In the genomic region with DNA sequence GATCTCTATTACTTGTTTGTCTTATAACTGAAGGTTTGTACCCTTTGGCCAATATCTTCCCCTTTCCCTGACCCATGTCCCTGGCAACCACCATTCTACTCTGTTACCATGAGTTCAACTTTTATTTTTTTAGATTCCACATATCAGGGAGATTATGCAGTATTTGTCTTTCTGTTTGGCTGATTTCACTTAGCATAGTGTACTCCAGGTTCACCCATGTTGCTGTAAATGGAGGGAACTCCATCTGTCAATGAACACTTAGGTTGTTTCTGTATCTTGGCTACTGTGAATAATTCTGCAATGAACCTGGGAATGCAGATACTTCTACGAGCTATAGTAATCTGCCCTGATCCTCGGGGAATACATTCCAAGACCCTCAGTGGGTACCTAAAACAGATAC, we compare ENCODE assay signal across 44 cellular contexts. TPM values are rescaled to one million over a fixed set of nuclear protein-coding genes. Genes with fewer than 3 reads are reported as not detected.
"Had no signal": no experiment of that assay in that cellular context is flagged by ENCODE, and none has a peak within 500 bp of the region (broad histone marks: within the 10 kb centered on the region; RNA-seq: fewer than 3 reads in every experiment).

No MANE protein-coding gene starts in this region.

- H3K27ac Mint-ChIP-seq: activated naive CD4-positive, alpha-beta T cell treated with anti-CD3 and anti-CD28 coated beads for 36 hours; activated naive CD4-positive, alpha-beta T cell treated with anti-CD3 and anti-CD28 coated beads, Interleukin-2, amount 10 ng/mL, durations not matched to agents 7 days and 5 days; activated naive CD4-positive, alpha-beta T cell treated with anti-CD3 and anti-CD28 coated beads, Interleukin-2, amount 50 U/mL, for 72 hours; activated naive CD8-positive, alpha-beta T cell; activated naive CD8-positive, alpha-beta T cell treated with anti-CD3 and anti-CD28 coated beads for 36 hours; activated naive CD8-positive, alpha-beta T cell treated with anti-CD3 and anti-CD28 coated beads, Interleukin-2, amount 10 ng/mL, durations not matched to agents 7 days and 5 days; activated naive CD8-positive, alpha-beta T cell treated with anti-CD3 and anti-CD28 coated beads, Interleukin-2, amount 50 U/mL, for 24 hours; activated T-cell treated with anti-CD3 and anti-CD28 coated beads, Interleukin-2, amount 50 U/mL, for 24 hours; activated T-cell treated with anti-CD3 and anti-CD28 coated beads, Interleukin-2, amount 50 U/mL, for 72 hours; activated T-helper 1 cell treated with anti-CD3 and anti-CD28 coated beads, Interleukin-12 subunit alpha, Interleukin-12 subunit beta, Interleukin-2, Interleukin-4 antibody, amounts not matched to agents 30 ng/mL and 10 ng/mL and 1 ng/mL, durations not matched to agents 14 hours and 24 hours and 36 hours; activated T-helper 17 cell treated with anti-CD3 and anti-CD28 coated beads, Interleukin-2, amount 50 U/mL, for 72 hours; activated T-helper 2 cell treated with anti-CD3 and anti-CD28 coated beads, Interferon-gamma antibody, Interleukin-2, Interleukin-4, amounts not matched to agents 10 μg/mL and 5 μg/mL and 100 μg/mL, durations not matched to agents 14 hours and 24 hours and 36 hours had no signal

- H3K27ac ChIP-seq: adrenal gland, ascending aorta, brain microvascular endothelial cell, breast epithelium, cardiac muscle cell had no signal

- H3K36me3 ChIP-seq: adrenal gland, ascending aorta, brain microvascular endothelial cell, breast epithelium, cardiac muscle cell had no signal

- H3K27me3 Mint-ChIP-seq: activated naive CD4-positive, alpha-beta T cell treated with anti-CD3 and anti-CD28 coated beads, Interleukin-2, amount 10 ng/mL, durations not matched to agents 7 days and 5 days; brain had no signal

- H3K27me3 ChIP-seq: adrenal gland, ascending aorta, brain microvascular endothelial cell, breast epithelium, cardiac muscle cell had no signal

- H3K4me3 ChIP-seq: adrenal gland, ascending aorta, breast epithelium, cardiac muscle cell had no signal

- FAIRE-seq: astrocyte, bronchial epithelial cell had no signal

- ATAC-seq: activated naive CD4-positive, alpha-beta T cell treated with anti-CD3 and anti-CD28 coated beads, Interleukin-2, amount 50 U/mL, for 72 hours; activated T-cell treated with anti-CD3 and anti-CD28 coated beads, Interleukin-2, amount 50 U/mL, for 4 hours; activated T-cell treated with anti-CD3 and anti-CD28 coated beads, Interleukin-2, amount 50 U/mL, for 72 hours had no signal

- H3K36me3 Mint-ChIP-seq: activated naive CD4-positive, alpha-beta T cell treated with anti-CD3 and anti-CD28 coated beads, Interleukin-2, amount 10 ng/mL, durations not matched to agents 7 days and 5 days; activated naive CD4-positive, alpha-beta T cell treated with anti-CD3 and anti-CD28 coated beads, Interleukin-2, amount 50 U/mL, for 24 hours; activated naive CD4-positive, alpha-beta T cell treated with anti-CD3 and anti-CD28 coated beads, Interleukin-2, amount 50 U/mL, for 72 hours; activated naive CD8-positive, alpha-beta T cell; activated naive CD8-positive, alpha-beta T cell treated with anti-CD3 and anti-CD28 coated beads for 36 hours; activated naive CD8-positive, alpha-beta T cell treated with anti-CD3 and anti-CD28 coated beads, Interleukin-2, amount 10 ng/mL, durations not matched to agents 7 days and 5 days; brain had no signal

- H3K9me3 ChIP-seq: adrenal gland, ascending aorta, breast epithelium had no signal

- DNase-seq: activated effector memory CD4-positive, alpha-beta T cell treated with anti-CD3 and anti-CD28 coated beads, Interleukin-2, amount 50 U/mL, for 16 hours; activated effector memory CD4-positive, alpha-beta T cell treated with Interleukin-2 at 50 U/mL for 16 hours; activated gamma-delta T cell; activated gamma-delta T cell treated with Interleukin-2 at 50 U/mL for 16 hours; activated naive CD4-positive, alpha-beta T cell; activated naive CD4-positive, alpha-beta T cell treated with anti-CD3 and anti-CD28 coated beads for 36 hours; activated naive CD4-positive, alpha-beta T cell treated with anti-CD3 and anti-CD28 coated beads, Interleukin-2, amount 10 ng/mL, durations not matched to agents 7 days and 5 days; activated naive CD4-positive, alpha-beta T cell treated with anti-CD3 and anti-CD28 coated beads, Interleukin-2, amount 50 U/mL, for 16 hours; activated naive CD4-positive, alpha-beta T cell treated with Interleukin-2 at 50 U/mL for 16 hours; activated naive CD8-positive, alpha-beta T cell treated with anti-CD3 and anti-CD28 coated beads for 36 hours; activated naive CD8-positive, alpha-beta T cell treated with anti-CD3 and anti-CD28 coated beads, Interleukin-2, amount 10 ng/mL, durations not matched to agents 7 days and 5 days; activated naive CD8-positive, alpha-beta T cell treated with anti-CD3 and anti-CD28 coated beads, Interleukin-2, amount 50 U/mL, for 24 hours; activated T-cell treated with anti-CD3 and anti-CD28 coated beads for 4 hours; activated T-cell treated with anti-CD3 and anti-CD28 coated beads, Interleukin-2, amount 50 U/mL, for 1 hour; activated T-cell treated with anti-CD3 and anti-CD28 coated beads, Interleukin-2, amount 50 U/mL, for 24 hours; activated T-cell treated with anti-CD3 and anti-CD28 coated beads, Interleukin-2, amount 50 U/mL, for 4 hours; activated T-cell treated with anti-CD3 and anti-CD28 coated beads, Interleukin-2, amount 50 U/mL, for 48 hours; activated T-cell treated with anti-CD3 and anti-CD28 coated beads, Interleukin-2, amount 50 U/mL, for 72 hours; adrenal gland; amniotic stem cell; amygdala; anterior cingulate cortex; aorta; brain microvascular endothelial cell; caudate nucleus; central memory CD4-positive, alpha-beta T cell; cerebellar nuclear complex had no signal

- H3K4me3 Mint-ChIP-seq: activated naive CD4-positive, alpha-beta T cell treated with anti-CD3 and anti-CD28 coated beads for 36 hours; activated naive CD4-positive, alpha-beta T cell treated with anti-CD3 and anti-CD28 coated beads, Interleukin-2, amount 10 ng/mL, durations not matched to agents 7 days and 5 days; activated naive CD4-positive, alpha-beta T cell treated with anti-CD3 and anti-CD28 coated beads, Interleukin-2, amount 50 U/mL, for 24 hours; activated naive CD8-positive, alpha-beta T cell; activated naive CD8-positive, alpha-beta T cell treated with anti-CD3 and anti-CD28 coated beads for 36 hours; activated naive CD8-positive, alpha-beta T cell treated with anti-CD3 and anti-CD28 coated beads, Interleukin-2, amount 10 ng/mL, durations not matched to agents 7 days and 5 days; activated naive CD8-positive, alpha-beta T cell treated with anti-CD3 and anti-CD28 coated beads, Interleukin-2, amount 50 U/mL, for 24 hours; activated T-cell treated with anti-CD3 and anti-CD28 coated beads, Interleukin-2, amount 50 U/mL, for 24 hours; activated T-cell treated with anti-CD3 and anti-CD28 coated beads, Interleukin-2, amount 50 U/mL, for 4 hours; activated T-cell treated with anti-CD3 and anti-CD28 coated beads, Interleukin-2, amount 50 U/mL, for 72 hours; activated T-helper 1 cell treated with anti-CD3 and anti-CD28 coated beads, Interleukin-12 subunit alpha, Interleukin-12 subunit beta, Interleukin-2, Interleukin-4 antibody, amounts not matched to agents 30 ng/mL and 10 ng/mL and 1 ng/mL, durations not matched to agents 14 hours and 24 hours and 36 hours; activated T-helper 17 cell treated with anti-CD3 and anti-CD28 coated beads, Interleukin-2, amount 50 U/mL, for 72 hours; brain; central memory CD8-positive, alpha-beta T cell had no signal

- H3K4me1 ChIP-seq: adrenal gland, breast epithelium had no signal

- H3K9me3 Mint-ChIP-seq: activated naive CD4-positive, alpha-beta T cell treated with anti-CD3 and anti-CD28 coated beads for 36 hours; activated naive CD4-positive, alpha-beta T cell treated with anti-CD3 and anti-CD28 coated beads, Interleukin-2, amount 10 ng/mL, durations not matched to agents 7 days and 5 days; activated naive CD4-positive, alpha-beta T cell treated with anti-CD3 and anti-CD28 coated beads, Interleukin-2, amount 50 U/mL, for 24 hours; activated naive CD4-positive, alpha-beta T cell treated with anti-CD3 and anti-CD28 coated beads, Interleukin-2, amount 50 U/mL, for 72 hours; activated naive CD8-positive, alpha-beta T cell treated with anti-CD3 and anti-CD28 coated beads for 36 hours; activated naive CD8-positive, alpha-beta T cell treated with anti-CD3 and anti-CD28 coated beads, Interleukin-2, amount 10 ng/mL, durations not matched to agents 7 days and 5 days; activated naive CD8-positive, alpha-beta T cell treated with anti-CD3 and anti-CD28 coated beads, Interleukin-2, amount 50 U/mL, for 24 hours; activated T-cell treated with anti-CD3 and anti-CD28 coated beads, Interleukin-2, amount 50 U/mL, for 24 hours; activated T-cell treated with anti-CD3 and anti-CD28 coated beads, Interleukin-2, amount 50 U/mL, for 4 hours; activated T-cell treated with anti-CD3 and anti-CD28 coated beads, Interleukin-2, amount 50 U/mL, for 72 hours; activated T-helper 1 cell treated with anti-CD3 and anti-CD28 coated beads, Interleukin-12 subunit alpha, Interleukin-12 subunit beta, Interleukin-2, Interleukin-4 antibody, amounts not matched to agents 30 ng/mL and 10 ng/mL and 1 ng/mL, durations not matched to agents 14 hours and 24 hours and 36 hours; activated T-helper 17 cell treated with anti-CD3 and anti-CD28 coated beads, Interleukin-2, amount 50 U/mL, for 72 hours; activated T-helper 2 cell treated with anti-CD3 and anti-CD28 coated beads, Interferon-gamma antibody, Interleukin-2, Interleukin-4, amounts not matched to agents 10 μg/mL and 5 μg/mL and 100 μg/mL, durations not matched to agents 14 hours and 24 hours and 36 hours; central memory CD8-positive, alpha-beta T cell had no signal

- H3K4me1 Mint-ChIP-seq: activated naive CD4-positive, alpha-beta T cell treated with anti-CD3 and anti-CD28 coated beads, Interleukin-2, amount 10 ng/mL, durations not matched to agents 7 days and 5 days; activated naive CD4-positive, alpha-beta T cell treated with anti-CD3 and anti-CD28 coated beads, Interleukin-2, amount 50 U/mL, for 24 hours; activated naive CD8-positive, alpha-beta T cell treated with anti-CD3 and anti-CD28 coated beads for 36 hours; activated naive CD8-positive, alpha-beta T cell treated with anti-CD3 and anti-CD28 coated beads, Interleukin-2, amount 10 ng/mL, durations not matched to agents 7 days and 5 days; activated naive CD8-positive, alpha-beta T cell treated with anti-CD3 and anti-CD28 coated beads, Interleukin-2, amount 50 U/mL, for 24 hours; activated T-helper 17 cell treated with anti-CD3 and anti-CD28 coated beads, Interleukin-2, amount 50 U/mL, for 72 hours; central memory CD8-positive, alpha-beta T cell had no signal

RNA-seq across cellular contexts. Expression of a gene that starts 14.9 kb away (rescaled TPM):
- total RNA-seq: activated naive CD4-positive, alpha-beta T cell treated with anti-CD3 and anti-CD28 coated beads for 36 hours; activated naive CD4-positive, alpha-beta T cell treated with anti-CD3 and anti-CD28 coated beads, Interleukin-2, amount 50 U/mL, for 72 hours; activated naive CD8-positive, alpha-beta T cell treated with anti-CD3 and anti-CD28 coated beads for 36 hours; activated naive CD8-positive, alpha-beta T cell treated with anti-CD3 and anti-CD28 coated beads, Interleukin-2, amount 10 ng/mL, durations not matched to agents 7 days and 5 days; activated T-cell treated with anti-CD3 and anti-CD28 coated beads, Interleukin-2, amount 50 U/mL, for 4 hours; activated T-cell treated with anti-CD3 and anti-CD28 coated beads, Interleukin-2, amount 50 U/mL, for 72 hours; activated T-helper 1 cell treated with anti-CD3 and anti-CD28 coated beads, Interleukin-12 subunit alpha, Interleukin-12 subunit beta, Interleukin-2, Interleukin-4 antibody, amounts not matched to agents 30 ng/mL and 10 ng/mL and 1 ng/mL, durations not matched to agents 14 hours and 24 hours and 36 hours; activated T-helper 17 cell treated with anti-CD3 and anti-CD28 coated beads, Interleukin-2, amount 50 U/mL, for 72 hours; activated T-helper 2 cell treated with anti-CD3 and anti-CD28 coated beads, Interferon-gamma antibody, Interleukin-2, Interleukin-4, amounts not matched to agents 10 μg/mL and 5 μg/mL and 100 μg/mL, durations not matched to agents 14 hours and 24 hours and 36 hours; adrenal gland; aorta; ascending aorta; astrocyte; breast epithelium; bronchial epithelial cell; cardiac muscle cell; cardiac septum; cerebellum; chondrocyte had no signal
- polyA plus RNA-seq: adipose tissue, adrenal gland, aorta, cardiac muscle cell had no signal

RNA-seq across cellular contexts. Expression of a gene that starts 42.9 kb away (rescaled TPM):
- total RNA-seq: activated naive CD4-positive, alpha-beta T cell treated with anti-CD3 and anti-CD28 coated beads for 36 hours; activated naive CD4-positive, alpha-beta T cell treated with anti-CD3 and anti-CD28 coated beads, Interleukin-2, amount 50 U/mL, for 72 hours; activated naive CD8-positive, alpha-beta T cell treated with anti-CD3 and anti-CD28 coated beads for 36 hours; activated naive CD8-positive, alpha-beta T cell treated with anti-CD3 and anti-CD28 coated beads, Interleukin-2, amount 10 ng/mL, durations not matched to agents 7 days and 5 days; activated T-cell treated with anti-CD3 and anti-CD28 coated beads, Interleukin-2, amount 50 U/mL, for 4 hours; activated T-cell treated with anti-CD3 and anti-CD28 coated beads, Interleukin-2, amount 50 U/mL, for 72 hours; activated T-helper 1 cell treated with anti-CD3 and anti-CD28 coated beads, Interleukin-12 subunit alpha, Interleukin-12 subunit beta, Interleukin-2, Interleukin-4 antibody, amounts not matched to agents 30 ng/mL and 10 ng/mL and 1 ng/mL, durations not matched to agents 14 hours and 24 hours and 36 hours; activated T-helper 17 cell treated with anti-CD3 and anti-CD28 coated beads, Interleukin-2, amount 50 U/mL, for 72 hours; activated T-helper 2 cell treated with anti-CD3 and anti-CD28 coated beads, Interferon-gamma antibody, Interleukin-2, Interleukin-4, amounts not matched to agents 10 μg/mL and 5 μg/mL and 100 μg/mL, durations not matched to agents 14 hours and 24 hours and 36 hours; adrenal gland; aorta; ascending aorta; astrocyte; breast epithelium; bronchial epithelial cell; cardiac muscle cell; cardiac septum; cerebellum; chondrocyte had no signal
- polyA plus RNA-seq: adipose tissue, adrenal gland, aorta, cardiac muscle cell had no signal

RNA-seq across cellular contexts. Expression of a gene that starts 58.2 kb away (rescaled TPM):
- total RNA-seq: activated naive CD4-positive, alpha-beta T cell treated with anti-CD3 and anti-CD28 coated beads for 36 hours; activated naive CD4-positive, alpha-beta T cell treated with anti-CD3 and anti-CD28 coated beads, Interleukin-2, amount 50 U/mL, for 72 hours; activated naive CD8-positive, alpha-beta T cell treated with anti-CD3 and anti-CD28 coated beads for 36 hours; activated naive CD8-positive, alpha-beta T cell treated with anti-CD3 and anti-CD28 coated beads, Interleukin-2, amount 10 ng/mL, durations not matched to agents 7 days and 5 days; activated T-cell treated with anti-CD3 and anti-CD28 coated beads, Interleukin-2, amount 50 U/mL, for 4 hours; activated T-cell treated with anti-CD3 and anti-CD28 coated beads, Interleukin-2, amount 50 U/mL, for 72 hours; activated T-helper 1 cell treated with anti-CD3 and anti-CD28 coated beads, Interleukin-12 subunit alpha, Interleukin-12 subunit beta, Interleukin-2, Interleukin-4 antibody, amounts not matched to agents 30 ng/mL and 10 ng/mL and 1 ng/mL, durations not matched to agents 14 hours and 24 hours and 36 hours; activated T-helper 17 cell treated with anti-CD3 and anti-CD28 coated beads, Interleukin-2, amount 50 U/mL, for 72 hours; activated T-helper 2 cell treated with anti-CD3 and anti-CD28 coated beads, Interferon-gamma antibody, Interleukin-2, Interleukin-4, amounts not matched to agents 10 μg/mL and 5 μg/mL and 100 μg/mL, durations not matched to agents 14 hours and 24 hours and 36 hours; adrenal gland; aorta; ascending aorta; astrocyte; breast epithelium; bronchial epithelial cell; cardiac muscle cell; cardiac septum; cerebellum had no signal
- polyA plus RNA-seq: adipose tissue, adrenal gland, aorta, cardiac muscle cell had no signal
